In genomic region chr4:1008840-1009646, GRCh38 we compare ENCODE assay signal across 8 cellular contexts. TPM values are rescaled to one million over a fixed set of nuclear protein-coding genes. Genes with fewer than 3 reads are reported as not detected.
DNase-seq lines count a peak whose midpoint lies in the region; ATAC-seq and TF ChIP-seq lines count a peak whose summit lies in the region.

No MANE protein-coding gene starts in this region.

- peak overlapping the region; percentile 99 for H3K4me2 ChIP-seq in Loucy (ENCODE audit: low read depth, low read length, poor library complexity, severe bottlenecking)

- H3K4me1 ChIP-seq in Loucy (ENCODE audit: insufficient read depth, low read length, poor library complexity, severe bottlenecking), result peaks cover 27% of the 10 kb centered on the region

- H3K36me3 ChIP-seq in Loucy (ENCODE audit: insufficient read depth, low read length), result no peaks in the 10 kb centered on the region

- peak overlapping the region; percentile 93 for H2AFZ ChIP-seq in Loucy (ENCODE audit: low read length)

- DNase-seq in activated gamma-delta T cell treated with anti-CD3 and anti-CD28 coated beads, Interleukin-2, amount 50 U/mL, for 16 hours (ENCODE audit: low read depth), result peak; percentile 17
- DNase-seq in stimulated activated CD4-positive, alpha-beta T cell treated with anti-CD3 and anti-CD28 coated beads, Interleukin-1b, Interleukin-23, amount 100 ng/mL, for 48 hours, result peak; percentile 26
- DNase-seq in NCI-H2171 (lab: John Stamatoyannopoulos, UW), result no peak
- DNase-seq in retina, result no peak

- H3F3A ChIP-seq in Loucy (ENCODE audit: low read depth), result no peaks in the 10 kb centered on the region

- H3K9me2 ChIP-seq in Loucy (replicated peaks; ENCODE audit: low read depth, low read length), result no peaks in the 10 kb centered on the region

- peaks cover 12% of the 10 kb centered on the region for H4K20me1 ChIP-seq in Loucy (ENCODE audit: insufficient read depth, low read length, poor library complexity, severe bottlenecking)

- H3K4me3 ChIP-seq in Loucy (ENCODE audit: low read length, poor library complexity, severe bottlenecking), result peak overlapping the region; percentile 79
- peak overlapping the region; percentile 27 for H3K4me3 ChIP-seq in iPS-11a (ENCODE audit: low read depth, low read length)

- no peak for TF ChIP-seq CTCF in Loucy (conservative IDR thresholded peaks at IDR 0.05; ENCODE audit: low read length)

- peak; percentile 17 for ATAC-seq in GM18909 (IDR thresholded peaks at IDR 0.05; ENCODE audit: poor library complexity, unreplicated experiment)
- no peak for ATAC-seq in esophagus mucosa

- H3K9ac ChIP-seq in Loucy (ENCODE audit: low read depth, low read length, poor library complexity, severe bottlenecking), result peak overlapping the region; percentile 76

- no peaks in the 10 kb centered on the region for H3K9me3 ChIP-seq in Loucy (ENCODE audit: insufficient read depth, low read depth, low read length)

- peaks cover 11% of the 10 kb centered on the region for H3K27me3 ChIP-seq in Loucy (ENCODE audit: insufficient read depth, low read length, poor library complexity, severe bottlenecking)

- H3K79me2 ChIP-seq in Loucy (ENCODE audit: insufficient read depth, low read length), result peaks cover 11% of the 10 kb centered on the region; the same call in 1 of the 2 replicates

RNA-seq across cellular contexts. Expression of gene FGFRL1, which starts 2.4 kb away (rescaled TPM):
- total RNA-seq in esophagus mucosa, result 2.2 TPM

RNA-seq across cellular contexts. Expression of gene SLC26A1, which starts 15.8 kb away (rescaled TPM):
- not detected for total RNA-seq in esophagus mucosa

RNA-seq across cellular contexts. Expression of gene IDUA, which starts 22.2 kb away (rescaled TPM):
- 8.8 TPM for total RNA-seq in esophagus mucosa

RNA-seq across cellular contexts. Expression of gene DGKQ, which starts 35.7 kb away (rescaled TPM):
- 12.0 TPM for total RNA-seq in esophagus mucosa

Comparison
In these comparisons a context has a peak if more than half of its experiments do, and no peak if none do; other contexts are left out.
1. DNase-seq: peak in activated gamma-delta T cell treated with anti-CD3 and anti-CD28 coated beads, Interleukin-2, amount 50 U/mL, for 16 hours (single experiment) and stimulated activated CD4-positive, alpha-beta T cell treated with anti-CD3 and anti-CD28 coated beads, Interleukin-1b, Interleukin-23, amount 100 ng/mL, for 48 hours (single experiment); none in NCI-H2171 (single experiment) and retina (single experiment).